8 cellular contexts compared by ENCODE assay signal in the genomic region with DNA sequence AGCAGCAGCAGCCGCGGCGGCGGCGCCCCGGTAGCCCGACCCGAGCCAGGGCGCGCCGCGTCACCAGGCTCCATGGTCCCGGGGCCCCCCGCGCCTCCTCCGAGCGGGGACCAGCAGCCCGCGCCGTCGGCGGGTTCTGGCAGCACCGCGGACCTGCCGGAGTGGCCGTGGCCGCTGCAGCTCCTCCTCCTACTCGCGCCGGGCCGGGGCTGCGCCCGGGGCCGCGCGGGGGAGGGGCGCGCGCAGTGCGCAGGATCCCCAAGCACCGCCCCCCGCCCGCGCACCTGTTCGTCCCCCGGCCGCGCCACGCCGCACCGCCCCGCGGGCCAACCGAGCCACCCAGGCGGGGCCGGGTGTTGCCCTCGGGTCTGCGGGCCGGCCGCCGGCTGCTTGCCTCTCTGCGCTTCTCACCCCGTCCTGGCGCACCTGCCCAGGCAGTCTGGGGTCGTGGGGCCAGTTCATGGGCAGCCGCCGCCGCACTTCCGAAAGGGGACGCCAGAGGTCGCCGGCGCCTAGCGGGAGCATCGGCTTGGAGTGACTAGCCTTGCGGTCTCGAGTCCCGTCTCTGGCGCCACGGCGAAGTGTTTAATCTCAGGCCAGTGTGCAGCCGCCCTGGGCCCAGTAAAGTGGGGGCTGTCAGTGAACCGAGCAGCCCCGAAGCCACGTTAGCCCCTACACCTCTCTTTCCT. TPM values are rescaled to one million over a fixed set of nuclear protein-coding genes. Genes with fewer than 3 reads are reported as not detected.
DNase-seq lines count a peak whose midpoint lies in the region; ATAC-seq, FAIRE-seq and TF ChIP-seq lines count a peak whose summit lies in the region.

A gene (minus strand): TSS at position 163 of the 689 bp plus-strand sequence. CDS start 89 bp downstream, at position 74.

- peak; percentile 68 for ATAC-seq in HG02610 (IDR thresholded peaks at IDR 0.05; ENCODE audit: unreplicated experiment)
- peak; percentile 97 for ATAC-seq in left ventricle myocardium superior
- peak; percentile 83 for ATAC-seq in aorta (ENCODE audit: low FRiP score)

- peaks cover 7% of the 10 kb centered on the region for H3K9me3 ChIP-seq in adipocyte (ENCODE audit: control insufficient read depth, low read length)
- no peaks in the 10 kb centered on the region for H3K9me3 ChIP-seq in aorta (ENCODE audit: control insufficient read depth, low read length)

- H3K36me3 ChIP-seq in adipocyte (ENCODE audit: control insufficient read depth, insufficient read depth, low read length, severe bottlenecking) (no peaks in the 10 kb centered on the region), rectal smooth muscle tissue (ENCODE audit: control insufficient read depth, insufficient read depth, low read length) (no peaks in the 10 kb centered on the region), aorta (ENCODE audit: control insufficient read depth in 1 of 2, insufficient read depth in 2 of 2, low read length in 1 of 2) (no peaks in the 10 kb centered on the region)

- H3K4me1 ChIP-seq in adipocyte (ENCODE audit: control insufficient read depth, insufficient read depth, low read length) (peaks cover 3% of the 10 kb centered on the region), rectal smooth muscle tissue (ENCODE audit: control insufficient read depth, insufficient read depth, low read length) (peaks cover 3% of the 10 kb centered on the region), aorta (ENCODE audit: control insufficient read depth in 1 of 2, insufficient read depth in 2 of 2, low read length in 2 of 2) (no peaks in the 10 kb centered on the region)

- H3K4me3 ChIP-seq in adipocyte (ENCODE audit: low read length) (peak within 1 kb of the TSS; percentile 78), rectal smooth muscle tissue (ENCODE audit: low read length) (peak within 1 kb of the TSS; percentile 71), aorta (ENCODE audit: low read length in 2 of 2) (peak within 1 kb of the TSS; percentile 28 to 46)

- DNase-seq in GM12891 (ENCODE audit: insufficient read length, low spot score) (peak; percentile 31), NCI-H1092 treated with DMSO at 0.1 percent for 48 hours (lab: John Stamatoyannopoulos, UW) (peak; percentile 66), T-helper 1 cell (peak; percentile 47 to 78 (median 62)), adipocyte (ENCODE audit: low read depth) (peak; percentile 79), left ventricle myocardium superior (peak; percentile 86), aorta (peak; percentile 83 to 92)

- H3K27ac ChIP-seq in rectal smooth muscle tissue (ENCODE audit: low read depth, low read length), result no peak within 1 kb of the TSS
- no peak within 1 kb of the TSS for H3K27ac ChIP-seq in aorta (ENCODE audit: low read depth in 1 of 2, low read length in 2 of 2)

- no peak for TF ChIP-seq POLR2A in GM12891 (IDR thresholded peaks at IDR 0.05; ENCODE audit: low read depth, low read length)

- H3K27me3 ChIP-seq in adipocyte (replicated peaks; ENCODE audit: control insufficient read depth, insufficient read depth, low read length) (no peaks in the 10 kb centered on the region), rectal smooth muscle tissue (ENCODE audit: control insufficient read depth, insufficient read depth, low read length) (no peaks in the 10 kb centered on the region), aorta (ENCODE audit: control insufficient read depth in 1 of 2, insufficient read depth in 2 of 2, low read length in 1 of 2) (no peaks in the 10 kb centered on the region)

- intact Hi-C loops in left ventricle myocardium superior (cut with micrococcal nuclease) (no loop called here), aorta (cut with DNase I) (loop anchor here (2.0 to 10.0 kb wide), 4 partner anchors 34 to 276 kb away; no protein-coding TSS in a partner anchor)

- WGBS in aorta, 2 donors, result 0 to 15% methylated on average over 48 to 85 of the region's 85 CpGs

- peak; percentile 97 for FAIRE-seq in GM12891 (lab: Jason Lieb, UNC)

- H3K9ac ChIP-seq in adipocyte (ENCODE audit: low read length), result peak within 1 kb of the TSS; percentile 44
- no peak within 1 kb of the TSS for H3K9ac ChIP-seq in rectal smooth muscle tissue (ENCODE audit: low read length)

TF ChIP-seq in GM12891, 5 proteins besides CTCF, POLR2A, EP300 and RAD21:
- TF ChIP-seq PAX5 (IDR thresholded peaks at IDR 0.05; ENCODE audit: insufficient read depth, low read length, severe bottlenecking) (peak; percentile 2), SPI1 (IDR thresholded peaks at IDR 0.05; ENCODE audit: low read depth, low read length) (no peak), POLR2AphosphoS5 (IDR thresholded peaks at IDR 0.05; ENCODE audit: low read depth, low read length) (no peak), POU2F2 (IDR thresholded peaks at IDR 0.05; ENCODE audit: low read depth, low read length) (no peak), TAF1 (IDR thresholded peaks at IDR 0.05; ENCODE audit: low read depth, low read length) (no peak)

RNA-seq across cellular contexts. Expression of the gene that starts here (rescaled TPM):
- 15.0 TPM for polyA plus RNA-seq in GM12891 (2012; ENCODE audit: low read depth, missing spikeins)
- 4.6 TPM for total RNA-seq in left ventricle myocardium superior
- total RNA-seq in aorta, result 1 to 10 TPM; 2.5 to 3.0 TPM
- under 1 TPM; 0.33 to 0.38 TPM for polyA plus RNA-seq in aorta

Comparison
In these comparisons a context has a peak if more than half of its experiments do, and no peak if none do; other contexts are left out.
1. DNase-seq: peak in every context shown above with its lines; median percentile 88 in aorta; 86 in left ventricle myocardium superior; 79 in adipocyte; 66 in NCI-H1092 treated with DMSO at 0.1 percent for 48 hours; 62 in T-helper 1 cell; 31 in GM12891.